ENCODE assay signal across 12 cellular contexts in the genomic region with DNA sequence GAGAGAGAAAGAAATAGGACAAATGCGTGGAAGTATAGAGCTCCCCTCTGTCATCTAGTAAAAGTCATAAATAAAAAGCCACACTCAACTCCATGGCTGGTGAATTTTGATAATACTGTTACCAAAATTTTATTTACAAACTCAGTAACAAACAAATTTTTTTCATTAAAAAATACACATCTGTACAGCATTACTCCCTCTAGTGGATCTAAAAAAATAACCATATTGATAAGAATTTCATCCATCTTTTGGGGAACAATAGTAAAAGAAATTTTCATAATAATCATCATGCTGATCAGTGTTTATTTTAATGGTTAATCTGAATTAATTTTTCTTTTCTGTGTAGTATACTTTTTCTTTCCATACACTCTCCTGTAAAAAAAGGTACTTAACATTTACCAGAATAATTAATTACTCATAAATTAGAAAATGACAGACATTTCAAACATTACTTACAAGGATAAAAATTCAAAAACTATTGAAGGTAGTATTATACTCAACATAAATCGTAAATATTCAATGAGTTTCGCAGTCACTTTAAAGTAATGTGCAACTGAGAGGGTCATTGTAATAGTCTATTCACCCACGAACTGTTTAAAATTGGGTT.
A peak's percentile ranks its signal among the peaks of the same experiment; 100 is the strongest.
DNase-seq lines count a peak whose midpoint lies in the region; TF ChIP-seq lines count a peak whose summit lies in the region.
"Had no signal": no experiment of that assay in that cellular context is flagged by ENCODE, and none has a peak within 500 bp of the region (broad histone marks: within the 10 kb centered on the region; RNA-seq: fewer than 3 reads in every experiment).

No MANE protein-coding gene starts in this region.

- DNase-seq in NCI-H748 (lab: John Stamatoyannopoulos, UW; ENCODE audit: unreplicated experiment) (peak; percentile 17), NCI-H748 treated with DMSO at 0.1 percent for 48 hours (lab: John Stamatoyannopoulos, UW) (no peak), OCI-M1 (lab: John Stamatoyannopoulos, UW) (peak; percentile 46), esophagus muscularis mucosa (ENCODE audit: extremely low spot score) (no peak), superior temporal gyrus (ENCODE audit: extremely low spot score) (peak; percentile 43), NCI-H345 treated with DMSO at 0.1 percent for 48 hours (lab: John Stamatoyannopoulos, UW; ENCODE audit: unreplicated experiment) (no peak), head of caudate nucleus (no peak), GM19238 (ENCODE audit: insufficient read length, low spot score) (no peak)
- DNase-seq: activated CD4-positive, CD25-positive, alpha-beta regulatory T cell; sigmoid colon; thyroid gland had no signal

- no peak overlapping the region for H3K4me3 ChIP-seq in esophagus muscularis mucosa
- H3K4me3 ChIP-seq: BLaER1 treated with 17β-estradiol and CSF1 and Interleukin-3, amounts not matched to agents 10 nM and 100 nM; sigmoid colon; thyroid gland had no signal

- no peaks in the 10 kb centered on the region for H3K4me1 ChIP-seq in esophagus muscularis mucosa
- H3K4me1 ChIP-seq: sigmoid colon, thyroid gland had no signal

- peaks cover 0 to 20% (median 0%) of the 10 kb centered on the region in 4 donors for H3K27me3 ChIP-seq in esophagus muscularis mucosa
- H3K27me3 ChIP-seq: BLaER1 treated with 17β-estradiol and CSF1 and Interleukin-3, amounts not matched to agents 10 nM and 100 nM; sigmoid colon; thyroid gland had no signal

- peak; percentile 22 to 44 (median 37) for TF ChIP-seq CTCF in esophagus muscularis mucosa (IDR thresholded peaks at IDR 0.05)

- no peaks in the 10 kb centered on the region for H3K36me3 ChIP-seq in esophagus muscularis mucosa
- H3K36me3 ChIP-seq: BLaER1 treated with 17β-estradiol and CSF1 and Interleukin-3, amounts not matched to agents 10 nM and 100 nM; sigmoid colon; thyroid gland had no signal

- no peak for TF ChIP-seq EP300 in esophagus muscularis mucosa (IDR thresholded peaks at IDR 0.05)

- intact Hi-C loops in esophagus muscularis mucosa (cut with DNase I) = loop anchor here (2.0 to 5.0 kb wide), 2 partner anchors 207 to 220 kb away; no protein-coding TSS in a partner anchor
- intact Hi-C loops in head of caudate nucleus (cut with DNase I) = no loop called here

- H3K27ac ChIP-seq in esophagus muscularis mucosa (replicated peaks in 1 of 4) = no peak overlapping the region
- H3K27ac ChIP-seq: BLaER1 treated with 17β-estradiol and CSF1 and Interleukin-3, amounts not matched to agents 10 nM and 100 nM; sigmoid colon; thyroid gland had no signal

- no peaks in the 10 kb centered on the region for H3K9me3 ChIP-seq in esophagus muscularis mucosa
- H3K9me3 ChIP-seq: sigmoid colon, thyroid gland had no signal

- no peak for TF ChIP-seq POLR2A in esophagus muscularis mucosa (IDR thresholded peaks at IDR 0.05; ENCODE audit: low read depth)

- 64% methylated on average over 4 of the region's 4 CpGs for WGBS in esophagus muscularis mucosa

Comparison
In these comparisons a context has a peak if more than half of its experiments do, and no peak if none do; other contexts are left out.
1. DNase-seq: peak in NCI-H748 (single experiment), OCI-M1 (single experiment) and superior temporal gyrus (single experiment); none in NCI-H748 treated with DMSO at 0.1 percent for 48 hours (single experiment), esophagus muscularis mucosa (single experiment), NCI-H345 treated with DMSO at 0.1 percent for 48 hours (single experiment), head of caudate nucleus (0 of 42) and GM19238 (single experiment).